Comparison of ENCODE assay signal across 1 cellular context in the genomic region with DNA sequence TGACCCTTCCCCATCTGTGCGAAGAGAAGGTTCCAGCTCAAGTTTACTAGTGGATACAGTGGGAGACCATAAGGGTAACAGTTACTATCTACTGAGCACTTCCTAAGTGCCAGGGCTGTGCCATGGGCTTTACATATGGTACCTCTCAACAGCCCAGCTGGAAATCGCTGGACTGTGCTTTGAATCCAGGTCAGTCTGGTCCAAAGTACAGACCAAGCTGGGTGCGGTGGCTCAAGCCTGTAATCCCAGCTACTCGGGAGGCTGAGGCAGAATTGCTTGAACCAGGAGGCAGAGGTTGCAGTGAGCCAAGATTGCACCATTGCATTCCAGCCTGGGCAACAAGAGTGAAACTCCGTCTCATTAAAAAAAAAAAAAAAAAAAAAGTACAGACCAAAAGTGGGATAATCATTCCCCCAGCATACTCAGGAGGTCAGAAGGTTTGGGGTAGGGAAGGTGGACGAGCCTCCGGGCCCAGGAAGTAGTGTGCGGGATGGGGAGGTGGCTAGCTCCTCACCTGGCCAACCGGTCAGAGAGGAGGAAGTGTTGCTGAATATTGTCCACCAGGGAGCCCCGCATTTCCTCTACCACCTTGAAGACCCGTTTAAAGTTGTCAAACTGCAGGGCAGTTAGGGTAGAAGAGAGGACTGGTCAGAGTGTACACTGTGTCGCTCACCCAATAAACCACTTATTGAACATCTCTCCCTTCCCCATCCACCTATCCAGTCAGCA.
TF ChIP-seq lines count a peak whose summit lies in the region.

No MANE protein-coding gene starts in this region.

TF ChIP-seq in SK-N-SH, 30 proteins besides CTCF, POLR2A, EP300 and RAD21:
- TF ChIP-seq TAF1 (IDR thresholded peaks at IDR 0.05; ENCODE audit: borderline replicate concordance, low read depth, low read length) (no peak), PBX3 (IDR thresholded peaks at IDR 0.05) (no peak), ELF1 (IDR thresholded peaks at IDR 0.05) (no peak), ZBTB33 (IDR thresholded peaks at IDR 0.05; ENCODE audit: borderline replicate concordance, low read depth) (no peak), FOXJ3 (CRISPR knock-in tag; IDR thresholded peaks at IDR 0.05) (no peak), NRF1 (IDR thresholded peaks at IDR 0.05; ENCODE audit: low read depth, low read length) (no peak), EZH2phosphoT487 (IDR thresholded peaks at IDR 0.05; ENCODE audit: borderline replicate concordance, low read depth) (no peak)
